26 cellular contexts compared by ENCODE assay signal in genomic region chrX:6279277-6279909, GRCh38. TPM values are rescaled to one million over a fixed set of nuclear protein-coding genes. Genes with fewer than 3 reads are reported as not detected.
"Had no signal": no experiment of that assay in that cellular context is flagged by ENCODE, and none has a peak within 500 bp of the region (broad histone marks: within the 10 kb centered on the region; RNA-seq: fewer than 3 reads in every experiment).

No MANE protein-coding gene starts in this region.

- H3K27ac ChIP-seq: left ventricle myocardium inferior, pancreas, psoas muscle, suprapubic skin, tibial artery, upper lobe of right lung had no signal

- ATAC-seq: activated CD8-positive, alpha-beta T cell treated with anti-CD3 and anti-CD28 coated beads for 36 hours; activated naive CD8-positive, alpha-beta T cell treated with anti-CD3 and anti-CD28 coated beads, Interleukin-2, amount 50 U/mL, for 24 hours; activated T-cell treated with anti-CD3 and anti-CD28 coated beads, Interleukin-2, amount 50 U/mL, for 4 hours; activated T-helper 17 cell treated with anti-CD3 and anti-CD28 coated beads, Interleukin-2, amount 50 U/mL, for 72 hours; pancreas; psoas muscle; stimulated activated naive B cell treated with anti-CD40 and anti-IgM and Interleukin-4, amounts not matched to agents 10 μg/mL and 1 μg/mL and 100 μg/mL, for 72 hours; upper lobe of right lung had no signal

- H3K9me3 ChIP-seq: left ventricle myocardium inferior, pancreas, psoas muscle, suprapubic skin, tibial artery, upper lobe of right lung had no signal

- H3K4me1 ChIP-seq: left ventricle myocardium inferior, pancreas, psoas muscle, suprapubic skin, tibial artery, upper lobe of right lung had no signal

- H3K4me2 ChIP-seq: smooth muscle cell had no signal

- FAIRE-seq: bronchial epithelial cell, colon, endometrium, frontal cortex, islet of Langerhans, pancreas had no signal

- H3K27me3 ChIP-seq: suprapubic skin, tibial artery, upper lobe of right lung had no signal

- H3K4me3 ChIP-seq: left ventricle myocardium inferior, lung, pancreas, psoas muscle, smooth muscle cell, suprapubic skin, tibial artery, upper lobe of right lung had no signal

- H3K36me3 ChIP-seq: left ventricle myocardium inferior, pancreas, suprapubic skin, tibial artery, upper lobe of right lung had no signal

- DNase-seq: activated CD4-positive, alpha-beta T cell treated with anti-CD3 and anti-CD28 coated beads for 1 hour; activated CD4-positive, alpha-beta T cell treated with anti-CD3 and anti-CD28 coated beads, Interleukin-2, amount 50 U/mL, for 1 hour; activated CD8-positive, alpha-beta T cell treated with anti-CD3 and anti-CD28 coated beads for 36 hours; activated gamma-delta T cell treated with Interleukin-2 at 50 U/mL for 16 hours; activated naive CD4-positive, alpha-beta T cell treated with anti-CD3 and anti-CD28 coated beads, Interleukin-2, amount 50 U/mL, for 16 hours; activated naive CD8-positive, alpha-beta T cell treated with anti-CD3 and anti-CD28 coated beads, Interleukin-2, amount 50 U/mL, for 24 hours; activated T-cell treated with anti-CD3 and anti-CD28 coated beads, Interleukin-2, amount 50 U/mL, for 4 hours; dermis blood vessel endothelial cell; effector CD4-positive, alpha-beta T cell; left ventricle myocardium inferior; pancreas; psoas muscle; stimulated activated CD4-positive, alpha-beta T cell treated with anti-CD3 and anti-CD28 coated beads, Interleukin-2, amount 100 ng/mL, for 24 hours; stimulated activated naive B cell treated with anti-CD40 and anti-IgM and Interleukin-4, amounts not matched to agents 10 μg/mL and 1 μg/mL and 100 μg/mL, for 72 hours; T-helper 2 cell; tibial artery; upper lobe of right lung had no signal

RNA-seq across cellular contexts. Expression of gene NLGN4X, which starts 50.7 kb away (rescaled TPM):
- total RNA-seq: activated CD8-positive, alpha-beta T cell treated with anti-CD3 and anti-CD28 coated beads for 36 hours; activated T-helper 17 cell treated with anti-CD3 and anti-CD28 coated beads, Interleukin-2, amount 50 U/mL, for 72 hours; bronchial epithelial cell had no signal
